Comparison of ENCODE assay signal across 8 cellular contexts in genomic region chr10:24617771-24618396, GRCh38.
A peak's percentile ranks its signal among the peaks of the same experiment; 100 is the strongest.
DNase-seq lines count a peak whose midpoint lies in the region; ATAC-seq and TF ChIP-seq lines count a peak whose summit lies in the region.

No MANE protein-coding gene starts in this region.

- H3K4me3 Mint-ChIP-seq in Calu3 (ENCODE audit: low read depth, unreplicated experiment) = no peak overlapping the region
- H3K4me3 Mint-ChIP-seq in H9 = no peak overlapping the region
- no peak overlapping the region for H3K4me3 Mint-ChIP-seq in activated T-helper 1 cell treated with anti-CD3 and anti-CD28 coated beads, Interleukin-12 subunit alpha, Interleukin-12 subunit beta, Interleukin-2, Interleukin-4 antibody, amounts not matched to agents 30 ng/mL and 10 ng/mL and 1 ng/mL, durations not matched to agents 14 hours and 24 hours and 36 hours

- no peak overlapping the region for H4K91ac ChIP-seq in H9 (ENCODE audit: insufficient read length, low read depth, low read length)

- no peak overlapping the region for H3K56ac ChIP-seq in H9 (ENCODE audit: insufficient read length, low read depth, low read length)

- H2BK120ac ChIP-seq in H9 (ENCODE audit: low read depth, low read length, poor library complexity, severe bottlenecking) = no peak overlapping the region

- no peak overlapping the region for H2BK20ac ChIP-seq in H9 (ENCODE audit: low read depth, low read length, poor library complexity, severe bottlenecking)

- H3K36me3 Mint-ChIP-seq in Calu3 (ENCODE audit: insufficient read depth, unreplicated experiment) (no peaks in the 10 kb centered on the region), H9 (ENCODE audit: insufficient read depth in 1 of 3, low read depth in 3 of 3) (peaks cover 0 to 16% (median 9%) of the 10 kb centered on the region in 3 experiments; a peak in 5 of 7 replicates)
- peaks cover 20% of the 10 kb centered on the region for H3K36me3 Mint-ChIP-seq in activated T-helper 1 cell treated with anti-CD3 and anti-CD28 coated beads, Interleukin-12 subunit alpha, Interleukin-12 subunit beta, Interleukin-2, Interleukin-4 antibody, amounts not matched to agents 30 ng/mL and 10 ng/mL and 1 ng/mL, durations not matched to agents 14 hours and 24 hours and 36 hours (ENCODE audit: low read depth)

- no peak overlapping the region for H3K23ac ChIP-seq in H9 (ENCODE audit: insufficient read length, low read depth, low read length)

- H3K4me1 ChIP-seq in H9 (ENCODE audit: insufficient read depth, low read length) (no peaks in the 10 kb centered on the region), OCI-LY1 (ENCODE audit: insufficient read depth, low read length, severe bottlenecking) (no peaks in the 10 kb centered on the region), foreskin keratinocyte (peaks cover 25% of the 10 kb centered on the region)

- no peak overlapping the region for H4K5ac ChIP-seq in H9 (ENCODE audit: insufficient read length, low read depth, low read length)

- H3K9ac ChIP-seq in H9 (ENCODE audit: extremely low read depth, insufficient read length, low read length) = no peak overlapping the region
- no peak overlapping the region for H3K9ac ChIP-seq in OCI-LY1 (ENCODE audit: low read length)

- no peak overlapping the region for H3K14ac ChIP-seq in H9 (ENCODE audit: insufficient read depth, low read length)

- H2AFZ ChIP-seq in H9 (ENCODE audit: low read length) = no peak overlapping the region
- no peak overlapping the region for H2AFZ ChIP-seq in OCI-LY1 (ENCODE audit: low read length)

- H3K4ac ChIP-seq in H9 (ENCODE audit: low read depth, low read length) = no peak overlapping the region

- H3K9me3 ChIP-seq in H9 (ENCODE audit: control insufficient read depth, low read depth, low read length) (no peaks in the 10 kb centered on the region), OCI-LY1 (ENCODE audit: low read length) (no peaks in the 10 kb centered on the region)

- no peaks in the 10 kb centered on the region for H3K9me2 ChIP-seq in OCI-LY1 (ENCODE audit: low read depth, low read length)

- no peak overlapping the region for H2BK12ac ChIP-seq in H9 (ENCODE audit: insufficient read length, low read depth, low read length)

- no peaks in the 10 kb centered on the region for H3K27me3 Mint-ChIP-seq in Calu3 (ENCODE audit: unreplicated experiment)
- H3K27me3 Mint-ChIP-seq in H9 (ENCODE audit: low read depth) = no peaks in the 10 kb centered on the region
- no peaks in the 10 kb centered on the region for H3K27me3 Mint-ChIP-seq in activated T-helper 1 cell treated with anti-CD3 and anti-CD28 coated beads, Interleukin-12 subunit alpha, Interleukin-12 subunit beta, Interleukin-2, Interleukin-4 antibody, amounts not matched to agents 30 ng/mL and 10 ng/mL and 1 ng/mL, durations not matched to agents 14 hours and 24 hours and 36 hours (ENCODE audit: insufficient read depth)

- DNase-seq in Calu3 = peak; percentile 75
- peak; percentile 82 for DNase-seq in H9
- DNase-seq in activated T-helper 1 cell treated with anti-CD3 and anti-CD28 coated beads, Interleukin-12 subunit alpha, Interleukin-12 subunit beta, Interleukin-2, Interleukin-4 antibody, amounts not matched to agents 30 ng/mL and 10 ng/mL and 1 ng/mL, durations not matched to agents 14 hours and 24 hours and 36 hours (ENCODE audit: low spot score) = no peak
- DNase-seq in foreskin keratinocyte = peak in 1 of 2 donors; percentile 27
- DNase-seq in posterior cingulate gyrus = peak in 7 of 10 donors; percentile 29 to 90 (median 56)
- no peak for DNase-seq in HPDE6-E6E7 (ENCODE audit: extremely low spot score)

- no peak overlapping the region for H4K8ac ChIP-seq in H9 (replicated peaks; ENCODE audit: insufficient read length, low read depth, low read length)

- H3K27me3 ChIP-seq in H9 (ENCODE audit: insufficient read depth, low read length) (no peaks in the 10 kb centered on the region), OCI-LY1 (ENCODE audit: insufficient read depth, low read length) (no peaks in the 10 kb centered on the region), foreskin keratinocyte (no peaks in the 10 kb centered on the region)

- TF ChIP-seq CTCF in Calu3 (IDR thresholded peaks at IDR 0.05; ENCODE audit: unreplicated experiment) (peak; percentile 88), H9 (conservative IDR thresholded peaks at IDR 0.05) (peak; percentile 98), OCI-LY1 (IDR thresholded peaks at IDR 0.05; ENCODE audit: low read length) (peak; percentile 80), foreskin keratinocyte (conservative IDR thresholded peaks at IDR 0.05) (peak; percentile 82)

- CTCF ChIA-PET in Calu3 (lab: Charles Lee) = interaction anchor here (0.5 to 1.7 kb wide), 6 partner anchors 24 to 463 kb away, joined by 3 to 8 read pairs (median 5); partner anchors contain the start of genes ENKUR and THNSL1

- H3K4me1 Mint-ChIP-seq in Calu3 (ENCODE audit: low read depth, unreplicated experiment) = peaks cover 12% of the 10 kb centered on the region
- no peaks in the 10 kb centered on the region for H3K4me1 Mint-ChIP-seq in H9
- H3K4me1 Mint-ChIP-seq in activated T-helper 1 cell treated with anti-CD3 and anti-CD28 coated beads, Interleukin-12 subunit alpha, Interleukin-12 subunit beta, Interleukin-2, Interleukin-4 antibody, amounts not matched to agents 30 ng/mL and 10 ng/mL and 1 ng/mL, durations not matched to agents 14 hours and 24 hours and 36 hours (ENCODE audit: low read depth) = peaks cover 29% of the 10 kb centered on the region

- H3K4me2 ChIP-seq in H9 (ENCODE audit: insufficient read depth, insufficient read length, low read length) (no peak overlapping the region), OCI-LY1 (ENCODE audit: low read length) (no peak overlapping the region)

- H3K79me2 ChIP-seq in H9 (ENCODE audit: insufficient read depth, low read length) (no peaks in the 10 kb centered on the region), OCI-LY1 (ENCODE audit: insufficient read depth, low read length) (no peaks in the 10 kb centered on the region)

- H4K20me1 ChIP-seq in H9 (ENCODE audit: control insufficient read depth, insufficient read depth, insufficient read length) = no peaks in the 10 kb centered on the region
- H4K20me1 ChIP-seq in OCI-LY1 (ENCODE audit: insufficient read depth, low read length) = no peaks in the 10 kb centered on the region

- H2BK15ac ChIP-seq in H9 (ENCODE audit: low read depth, low read length) = no peak overlapping the region

- no peak overlapping the region for H3K18ac ChIP-seq in H9 (ENCODE audit: insufficient read length, low read depth, low read length)

- H2BK5ac ChIP-seq in H9 (ENCODE audit: insufficient read length, low read length) = no peak overlapping the region

- intact Hi-C loops in Calu3 (cut with micrococcal nuclease; ENCODE audit: unreplicated experiment) = loop anchor here (2.0 kb wide), 1 partner anchor 373 kb away; no protein-coding TSS in a partner anchor
- intact Hi-C loops in activated T-helper 1 cell treated with anti-CD3 and anti-CD28 coated beads, Interleukin-12 subunit alpha, Interleukin-12 subunit beta, Interleukin-2, Interleukin-4 antibody, amounts not matched to agents 30 ng/mL and 10 ng/mL and 1 ng/mL, durations not matched to agents 14 hours and 24 hours and 36 hours (cut with micrococcal nuclease) = loop anchor here (1.0 kb wide), 2 partner anchors 15 to 463 kb away; no protein-coding TSS in a partner anchor
- intact Hi-C loops in posterior cingulate gyrus (cut with DNase I) = loop anchor here (10.0 kb wide), 1 partner anchor 467 kb away; no protein-coding TSS in a partner anchor

- no peaks in the 10 kb centered on the region for H3K23me2 ChIP-seq in H9 (ENCODE audit: insufficient read length, low read depth, low read length, poor library complexity, severe bottlenecking)

- no peak overlapping the region for H3K4me3 ChIP-seq in OCI-LY1 (ENCODE audit: low read depth, low read length, poor library complexity, severe bottlenecking)

- H3K79me1 ChIP-seq in H9 (ENCODE audit: insufficient read depth, low read depth, low read length, poor library complexity, severe bottlenecking) = no peaks in the 10 kb centered on the region

- H3K36me3 ChIP-seq in OCI-LY1 (ENCODE audit: insufficient read depth, low read length) = no peaks in the 10 kb centered on the region

- WGBS in H9 (ENCODE audit: extremely low coverage, insufficient read length, low lambda C conversion rate) = no CpG with 5 or more reads among the region's 7 CpGs

- H3K9me3 Mint-ChIP-seq in Calu3 (ENCODE audit: low read depth, unreplicated experiment) (no peaks in the 10 kb centered on the region), H9 (no peaks in the 10 kb centered on the region)
- no peaks in the 10 kb centered on the region for H3K9me3 Mint-ChIP-seq in activated T-helper 1 cell treated with anti-CD3 and anti-CD28 coated beads, Interleukin-12 subunit alpha, Interleukin-12 subunit beta, Interleukin-2, Interleukin-4 antibody, amounts not matched to agents 30 ng/mL and 10 ng/mL and 1 ng/mL, durations not matched to agents 14 hours and 24 hours and 36 hours

- peak; percentile 59 for ATAC-seq in foreskin keratinocyte
- no peak for ATAC-seq in GM21360 (IDR thresholded peaks at IDR 0.05; ENCODE audit: unreplicated experiment)

- H3T11ph ChIP-seq in H9 (ENCODE audit: low read length) = no peak overlapping the region

- no TSS peak for BruUV-seq in Calu3 (replicated peaks; lab: Mats Ljungman, UMichigan)

- H3K27ac Mint-ChIP-seq in Calu3 (ENCODE audit: unreplicated experiment) (no peak overlapping the region), H9 (no peak overlapping the region; a peak in 1 of 7 replicates)
- peak overlapping the region; percentile 74 for H3K27ac Mint-ChIP-seq in activated T-helper 1 cell treated with anti-CD3 and anti-CD28 coated beads, Interleukin-12 subunit alpha, Interleukin-12 subunit beta, Interleukin-2, Interleukin-4 antibody, amounts not matched to agents 30 ng/mL and 10 ng/mL and 1 ng/mL, durations not matched to agents 14 hours and 24 hours and 36 hours

- no peak overlapping the region for H2AK5ac ChIP-seq in H9 (ENCODE audit: insufficient read length, low read length)

- no peaks in the 10 kb centered on the region for H3F3A ChIP-seq in OCI-LY1 (ENCODE audit: insufficient read depth, low read length)

- H3K27ac ChIP-seq in H9 (ENCODE audit: insufficient read length, low read depth, low read length) (no peak overlapping the region), OCI-LY1 (ENCODE audit: low read depth, low read length, poor library complexity, severe bottlenecking) (no peak overlapping the region), foreskin keratinocyte (no peak overlapping the region)

Comparison
In these comparisons a context has a peak if more than half of its experiments do, and no peak if none do; other contexts are left out.
1. DNase-seq: peak in Calu3 (single experiment), H9 (single experiment) and posterior cingulate gyrus (7 of 10); none in activated T-helper 1 cell treated with anti-CD3 and anti-CD28 coated beads, Interleukin-12 subunit alpha, Interleukin-12 subunit beta, Interleukin-2, Interleukin-4 antibody, amounts not matched to agents 30 ng/mL and 10 ng/mL and 1 ng/mL, durations not matched to agents 14 hours and 24 hours and 36 hours (single experiment) and HPDE6-E6E7 (single experiment).
2. Peak in every context shown above with its lines, with median percentiles within 50 percentile points of each other: CTCF ChIP-seq.